Comparison of ENCODE assay signal across 19 cellular contexts in the genomic region with DNA sequence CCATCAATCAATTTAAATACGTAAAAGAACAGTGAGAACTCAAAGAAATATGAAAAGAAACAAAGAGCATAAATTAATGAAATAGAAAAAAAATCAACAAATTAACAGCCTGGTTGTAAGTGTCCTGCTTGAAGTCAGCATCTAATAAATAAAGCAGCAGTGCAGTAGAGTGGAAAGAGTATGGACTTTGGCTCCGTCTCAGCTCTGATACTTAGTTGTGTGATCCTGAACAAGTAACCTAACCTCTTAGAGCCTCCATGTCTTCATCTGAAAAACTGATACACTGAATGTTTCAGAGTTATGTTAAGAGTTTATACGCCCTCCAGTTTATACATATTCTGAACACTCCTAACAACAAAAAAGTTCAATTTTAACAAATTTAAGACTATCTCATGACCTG. TPM values are rescaled to one million over a fixed set of nuclear protein-coding genes. Genes with fewer than 3 reads are reported as not detected.
DNase-seq lines count a peak whose midpoint lies in the region; ATAC-seq, FAIRE-seq and TF ChIP-seq lines count a peak whose summit lies in the region.
"Had no signal": no experiment of that assay in that cellular context is flagged by ENCODE, and none has a peak within 500 bp of the region (broad histone marks: within the 10 kb centered on the region; RNA-seq: fewer than 3 reads in every experiment).

No MANE protein-coding gene starts in this region.

- in situ Hi-C loops in K562 (cut with MboI), result no loop called here

- no peak for TF ChIP-seq POLR2A in K562 (conservative IDR thresholded peaks at IDR 0.05)

- FAIRE-seq in K562 (lab: Jason Lieb, UNC), result no peak
- FAIRE-seq: GM12892, H1 had no signal

- POLR2A ChIA-PET in K562 (lab: Yijun Ruan, JAX), result interaction anchor here (0.7 kb wide), 1 partner anchor 90 kb away, joined by 4 read pairs; no protein-coding TSS in a partner anchor

- H3K79me2 ChIP-seq in K562 (ENCODE audit: control insufficient read depth, insufficient read depth, low read length), result no peaks in the 10 kb centered on the region

- H3K27ac ChIP-seq in K562 (ENCODE audit: extremely low read depth, low read depth, low read length), result no peak overlapping the region
- H3K27ac ChIP-seq: C4-2B, SJSA1 had no signal

- no peaks in the 10 kb centered on the region for H4K20me1 ChIP-seq in K562 (replicated peaks; ENCODE audit: control insufficient read depth, insufficient read depth, low read length)

- ATAC-seq in K562, result peak; percentile 59; the same call in 1 of the 3 replicates
- ATAC-seq in HG03565 (IDR thresholded peaks at IDR 0.05; ENCODE audit: unreplicated experiment), result no peak

- no TSS peak for BruUV-seq in K562 (replicated peaks; lab: Mats Ljungman, UMichigan)

- H3K4me3 ChIP-seq in K562, result no peak overlapping the region
- H3K4me3 ChIP-seq: SJSA1 had no signal

- peak; percentile 51 for DNase-seq in NCI-H2171 treated with DMSO at 0.1 percent for 48 hours (lab: John Stamatoyannopoulos, UW)
- no peak for DNase-seq in NCI-H2171 (lab: John Stamatoyannopoulos, UW)
- peak; percentile 47 to 73 for DNase-seq in NCI-H446 (lab: John Stamatoyannopoulos, UW)
- DNase-seq in K562 (ENCODE audit: extremely low read depth in 1 of 4, low spot score in 3 of 4), result no peak
- DNase-seq in hypothalamus (lab: John Stamatoyannopoulos, UW), result no peak
- no peak for DNase-seq in NCI-H524 (lab: John Stamatoyannopoulos, UW)
- DNase-seq in AG08396 (ENCODE audit: low spot score), result no peak
- DNase-seq: CD8-positive, alpha-beta memory T cell; DMS79 treated with DMSO at 0.1 percent for 48 hours; NCI-H1092 treated with DMSO at 0.1 percent for 48 hours; NCI-H1436 treated with DMSO at 0.1 percent for 48 hours; NCI-H2029 treated with DMSO at 0.1 percent for 48 hours; NK-92 treated with Interleukin-12 subunit alpha and Interleukin-12 subunit beta, amount 100 ng/mL, for 24 hours; T-helper 9 cell had no signal

- no peaks in the 10 kb centered on the region for H3K9me3 ChIP-seq in K562 (replicated peaks; ENCODE audit: control insufficient read depth, insufficient read depth, low read depth, low read length)
- H3K9me3 ChIP-seq: SJSA1 had no signal

- no peaks in the 10 kb centered on the region for H3K27me3 ChIP-seq in K562 (ENCODE audit: control insufficient read depth in 2 of 2, insufficient read depth in 2 of 2, low read length in 2 of 2)
- H3K27me3 ChIP-seq: SJSA1 had no signal

- intact Hi-C loops in K562 (cut with micrococcal nuclease), result no loop called here

- 84% methylated on average over 3 of the region's 3 CpGs for WGBS in K562 (ENCODE audit: insufficient coverage, low coverage, missing lambda C conversion rate)

- CTCF ChIA-PET in K562 (lab: Yijun Ruan, JAX; ENCODE audit: low intra/inter-chr PET ratio), result interaction anchor here (0.5 kb wide), 1 partner anchor 1587 kb away, joined by 3 read pairs; no protein-coding TSS in a partner anchor

- no peak overlapping the region for H3K4me2 ChIP-seq in K562 (ENCODE audit: insufficient read depth, low read length)

- TF ChIP-seq RAD21 in K562 (CRISPR knock-in tag; conservative IDR thresholded peaks at IDR 0.05 in 1 of 2, IDR thresholded peaks at IDR 0.05 in 1 of 2), result no peak

- TF ChIP-seq CTCF in K562 (IDR thresholded peaks at IDR 0.05 in 2 of 3, conservative IDR thresholded peaks at IDR 0.05 in 1 of 3; ENCODE audit: insufficient read depth in 2 of 3, low read depth in 1 of 3, low read length in 3 of 3), result no peak

- no peak for TF ChIP-seq EP300 in K562 (IDR thresholded peaks at IDR 0.05; ENCODE audit: low read length)

- no peaks in the 10 kb centered on the region for H3K36me3 ChIP-seq in K562 (ENCODE audit: control insufficient read depth, insufficient read depth, low read length)
- H3K36me3 ChIP-seq: SJSA1 had no signal

- H3K9ac ChIP-seq in K562 (ENCODE audit: insufficient read depth in 1 of 2, low read depth in 2 of 2, low read length in 2 of 2), result no peak overlapping the region

- no peaks in the 10 kb centered on the region for H3K4me1 ChIP-seq in K562 (replicated peaks in 1 of 2; ENCODE audit: control insufficient read depth in 2 of 2, insufficient read depth in 2 of 2, low read length in 2 of 2)
- H3K4me1 ChIP-seq: SJSA1 had no signal

- H3K9me1 ChIP-seq in K562 (ENCODE audit: control insufficient read depth, insufficient read depth, low read length), result no peaks in the 10 kb centered on the region

- peak overlapping the region; percentile 19; the same call in 1 of the 2 replicates for H2AFZ ChIP-seq in K562 (ENCODE audit: low read depth, low read length)

TF ChIP-seq in K562, 482 proteins besides CTCF, POLR2A, EP300 and RAD21:
- no peak for TF ChIP-seq IRF2 (CRISPR knock-in tag; IDR thresholded peaks at IDR 0.05)
- no peak for TF ChIP-seq PTTG1 (tag; IDR thresholded peaks at IDR 0.05; ENCODE audit: low read depth)
- TF ChIP-seq, protein P1, sequence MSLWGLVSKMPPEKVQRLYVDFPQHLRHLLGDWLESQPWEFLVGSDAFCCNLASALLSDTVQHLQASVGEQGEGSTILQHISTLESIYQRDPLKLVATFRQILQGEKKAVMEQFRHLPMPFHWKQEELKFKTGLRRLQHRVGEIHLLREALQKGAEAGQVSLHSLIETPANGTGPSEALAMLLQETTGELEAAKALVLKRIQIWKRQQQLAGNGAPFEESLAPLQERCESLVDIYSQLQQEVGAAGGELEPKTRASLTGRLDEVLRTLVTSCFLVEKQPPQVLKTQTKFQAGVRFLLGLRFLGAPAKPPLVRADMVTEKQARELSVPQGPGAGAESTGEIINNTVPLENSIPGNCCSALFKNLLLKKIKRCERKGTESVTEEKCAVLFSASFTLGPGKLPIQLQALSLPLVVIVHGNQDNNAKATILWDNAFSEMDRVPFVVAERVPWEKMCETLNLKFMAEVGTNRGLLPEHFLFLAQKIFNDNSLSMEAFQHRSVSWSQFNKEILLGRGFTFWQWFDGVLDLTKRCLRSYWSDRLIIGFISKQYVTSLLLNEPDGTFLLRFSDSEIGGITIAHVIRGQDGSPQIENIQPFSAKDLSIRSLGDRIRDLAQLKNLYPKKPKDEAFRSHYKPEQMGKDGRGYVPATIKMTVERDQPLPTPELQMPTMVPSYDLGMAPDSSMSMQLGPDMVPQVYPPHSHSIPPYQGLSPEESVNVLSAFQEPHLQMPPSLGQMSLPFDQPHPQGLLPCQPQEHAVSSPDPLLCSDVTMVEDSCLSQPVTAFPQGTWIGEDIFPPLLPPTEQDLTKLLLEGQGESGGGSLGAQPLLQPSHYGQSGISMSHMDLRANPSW (CRISPR knock-in tag; IDR thresholded peaks at IDR 0.05), result no peak
- no peak for TF ChIP-seq FOXP1 (CRISPR knock-in tag; IDR thresholded peaks at IDR 0.05)
- TF ChIP-seq NELFE (IDR thresholded peaks at IDR 0.05; ENCODE audit: insufficient read depth, insufficient read length), result no peak
- TF ChIP-seq ZNF75A (CRISPR knock-in tag; IDR thresholded peaks at IDR 0.05), result no peak
- TF ChIP-seq, protein P2, sequence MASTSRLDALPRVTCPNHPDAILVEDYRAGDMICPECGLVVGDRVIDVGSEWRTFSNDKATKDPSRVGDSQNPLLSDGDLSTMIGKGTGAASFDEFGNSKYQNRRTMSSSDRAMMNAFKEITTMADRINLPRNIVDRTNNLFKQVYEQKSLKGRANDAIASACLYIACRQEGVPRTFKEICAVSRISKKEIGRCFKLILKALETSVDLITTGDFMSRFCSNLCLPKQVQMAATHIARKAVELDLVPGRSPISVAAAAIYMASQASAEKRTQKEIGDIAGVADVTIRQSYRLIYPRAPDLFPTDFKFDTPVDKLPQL (IDR thresholded peaks at IDR 0.05; ENCODE audit: extremely low read depth, insufficient read length), result no peak
- TF ChIP-seq LCOR (CRISPR knock-in tag; IDR thresholded peaks at IDR 0.05), result no peak
TF ChIP-seq in K562: peak in this region for 0.

RNA-seq across cellular contexts. Expression of a gene that starts 44.6 kb away (rescaled TPM):
- 61.9 and 200 TPM in 2 replicates for total RNA-seq in K562 (2011; cell fraction: chromatin; rRNA removed; ENCODE audit: low replicate concordance)
- 25.8 and 27.7 TPM in 2 replicates for total RNA-seq in K562 (2011; cell fraction: nucleolus; rRNA removed)
- 45.5 and 66.3 TPM in 2 replicates for total RNA-seq in K562 (2011; cell fraction: nucleoplasm; rRNA removed)
- total RNA-seq in K562 (2014; rRNA removed) (99.8 and 119 TPM in 2 replicates), K562 (2014; rRNA removed; fragmentation: Illumina TruSeq; extraction: Trizol) (126 and 158 TPM in 2 replicates), K562 (2015; rRNA removed; fragmentation: Illumina TruSeq; extraction: Trizol) (98.5 and 109 TPM in 2 replicates), K562 (2021) (95.6 and 97.6 TPM in 2 replicates)
- polyA plus RNA-seq in K562 (2011; rRNA removed) (127 and 179 TPM in 2 replicates), K562 (2014; fragmentation: Illumina TruSeq; extraction: Trizol) (121 and 160 TPM in 2 replicates), K562 (2014; fragmentation: Nextera tagmentation; extraction: Ambion mirVana) (100 to 1,000 TPM; 132 to 166 TPM), K562 (2014; rRNA removed) (82.9 and 119 TPM in 2 replicates)
- 39.6 and 64.3 TPM in 2 replicates for polyA plus RNA-seq in K562 (2011; cell fraction: cytosol; rRNA removed)
- polyA plus RNA-seq in K562 (2011; cell fraction: nucleus; rRNA removed), result 38.0 and 64.1 TPM in 2 replicates
- 54.6 and 70.7 TPM in 2 replicates for polyA plus RNA-seq in K562 (2012)
- polyA minus RNA-seq in K562 (2011; rRNA and poly(A)+ RNA removed), result 73.8 and 88.9 TPM in 2 replicates
- 17.8 and 27.1 TPM in 2 replicates for polyA minus RNA-seq in K562 (2011; cell fraction: cytosol; rRNA and poly(A)+ RNA removed)
- polyA minus RNA-seq in K562 (2011; cell fraction: nucleus; rRNA and poly(A)+ RNA removed), result 19.3 and 30.1 TPM in 2 replicates

Comparison
In these comparisons a context has a peak if more than half of its experiments do, and no peak if none do; other contexts are left out.
1. DNase-seq: peak in NCI-H2171 treated with DMSO at 0.1 percent for 48 hours (single experiment) and NCI-H446 (2 of 2); none in NCI-H2171 (single experiment), K562 (0 of 4), hypothalamus (0 of 51), NCI-H524 (0 of 2) and AG08396 (single experiment).